31 cellular contexts compared by ENCODE assay signal in genomic region chr2:74562126-74562775, GRCh38. TPM values are rescaled to one million over a fixed set of nuclear protein-coding genes. Genes with fewer than 3 reads are reported as not detected.
DNase-seq lines count a peak whose midpoint lies in the region; ATAC-seq, FAIRE-seq and TF ChIP-seq lines count a peak whose summit lies in the region.
"Had no signal": no experiment of that assay in that cellular context is flagged by ENCODE, and none has a peak within 500 bp of the region (broad histone marks: within the 10 kb centered on the region; RNA-seq: fewer than 3 reads in every experiment).

No MANE protein-coding gene starts in this region.

- no peak for DNase-seq in T-helper 1 cell
- no peak for DNase-seq in HTR-8/SVneo (ENCODE audit: insufficient read length, low spot score)
- no peak for DNase-seq in chondrocyte (ENCODE audit: low spot score)
- DNase-seq in NCI-H1105 (lab: John Stamatoyannopoulos, UW): no peak
- DNase-seq in CD4-positive, alpha-beta memory T cell: no peak
- DNase-seq: 8988T; activated CD4-positive, alpha-beta T cell treated with anti-CD3 and anti-CD28 coated beads, Interleukin-2, amount 10 ng/mL, durations not matched to agents 24 days and 14 days; activated T-cell treated with anti-CD3 and anti-CD28 coated beads, Interleukin-2, amount 50 U/mL, for 4 hours; CD4-positive, alpha-beta T cell; cortex of kidney; effector memory CD8-positive, alpha-beta T cell; head of caudate nucleus; NCI-H1694; NCI-H524; OCI-M1; small intestine; stimulated activated naive CD4-positive, alpha-beta T cell treated with Interleukin-2 at 50 U/mL for 16 hours; testis; uterus; WERI-Rb-1 had no signal

- no peaks in the 10 kb centered on the region for H3K27me3 ChIP-seq in neutrophil
- H3K27me3 ChIP-seq in CD4-positive, alpha-beta memory T cell (ENCODE audit: insufficient read depth, low read length): no peaks in the 10 kb centered on the region
- H3K27me3 ChIP-seq: right atrium auricular region, testis, uterus had no signal

- no peaks in the 10 kb centered on the region for H3K9me3 ChIP-seq in neutrophil
- no peaks in the 10 kb centered on the region for H3K9me3 ChIP-seq in CD4-positive, alpha-beta memory T cell (ENCODE audit: control insufficient read depth in 1 of 2, low read length in 2 of 2)
- H3K9me3 ChIP-seq: right atrium auricular region, testis, uterus had no signal

- CTCF ChIA-PET in CD4-positive, alpha-beta memory T cell (lab: Charles Lee; ENCODE audit: partially characterized antibody): no interaction called here

- TF ChIP-seq CTCF in chondrocyte (IDR thresholded peaks at IDR 0.05) (no peak), neutrophil (IDR thresholded peaks at IDR 0.05) (no peak)

- no peak for ATAC-seq in GM19328 (IDR thresholded peaks at IDR 0.05; ENCODE audit: unreplicated experiment)
- ATAC-seq: activated T-cell treated with anti-CD3 and anti-CD28 coated beads, Interleukin-2, amount 50 U/mL, for 4 hours; effector memory CD8-positive, alpha-beta T cell; esophagus mucosa; left lobe of liver had no signal

- H3K4me3 Mint-ChIP-seq in T-helper 1 cell treated with Interleukin-12 subunit alpha and Interleukin-12 subunit beta and Interleukin-4 antibody, amounts not matched to agents 30 μg/mL and 1 μg/mL, for 36 hours: no peak overlapping the region
- H3K4me3 Mint-ChIP-seq in chondrocyte (ENCODE audit: unreplicated experiment): no peak overlapping the region
- no peak overlapping the region for H3K4me3 Mint-ChIP-seq in CD4-positive, alpha-beta memory T cell
- H3K4me3 Mint-ChIP-seq: activated CD4-positive, alpha-beta T cell treated with anti-CD3 and anti-CD28 coated beads, Interleukin-2, amount 10 ng/mL, durations not matched to agents 24 days and 14 days; activated T-cell treated with anti-CD3 and anti-CD28 coated beads, Interleukin-2, amount 50 U/mL, for 4 hours; CD4-positive, alpha-beta T cell; effector memory CD8-positive, alpha-beta T cell had no signal

- intact Hi-C loops in CD4-positive, alpha-beta memory T cell (cut with micrococcal nuclease): no loop called here

- no peaks in the 10 kb centered on the region for H3K27me3 Mint-ChIP-seq in T-helper 1 cell treated with Interleukin-12 subunit alpha and Interleukin-12 subunit beta and Interleukin-4 antibody, amounts not matched to agents 30 μg/mL and 1 μg/mL, for 36 hours (ENCODE audit: low read depth)
- H3K27me3 Mint-ChIP-seq in chondrocyte (ENCODE audit: low read depth): no peaks in the 10 kb centered on the region
- peaks cover 8 to 24% of the 10 kb centered on the region in 2 donors for H3K27me3 Mint-ChIP-seq in CD4-positive, alpha-beta memory T cell
- H3K27me3 Mint-ChIP-seq: activated CD4-positive, alpha-beta T cell treated with anti-CD3 and anti-CD28 coated beads, Interleukin-2, amount 10 ng/mL, durations not matched to agents 24 days and 14 days had no signal

- H3K27ac ChIP-seq in neutrophil: peak overlapping the region; percentile 18
- no peak overlapping the region for H3K27ac ChIP-seq in CD4-positive, alpha-beta memory T cell (ENCODE audit: low read depth, low read length)
- H3K27ac ChIP-seq: cardiac muscle cell, right atrium auricular region, testis, uterus, WERI-Rb-1 had no signal

- peaks cover 33% of the 10 kb centered on the region for H3K4me1 Mint-ChIP-seq in T-helper 1 cell treated with Interleukin-12 subunit alpha and Interleukin-12 subunit beta and Interleukin-4 antibody, amounts not matched to agents 30 μg/mL and 1 μg/mL, for 36 hours (ENCODE audit: low read depth)
- H3K4me1 Mint-ChIP-seq in chondrocyte (ENCODE audit: low read depth): peaks cover 54% of the 10 kb centered on the region
- H3K4me1 Mint-ChIP-seq in CD4-positive, alpha-beta memory T cell: peaks cover 0 to 6% (median 2%) of the 10 kb centered on the region in 4 donors

- peak; percentile 52 for FAIRE-seq in HTR-8/SVneo (lab: Jason Lieb, UNC)
- FAIRE-seq: astrocyte, islet of Langerhans, small intestine had no signal

- no peaks in the 10 kb centered on the region for H3K9me3 Mint-ChIP-seq in T-helper 1 cell treated with Interleukin-12 subunit alpha and Interleukin-12 subunit beta and Interleukin-4 antibody, amounts not matched to agents 30 μg/mL and 1 μg/mL, for 36 hours
- H3K9me3 Mint-ChIP-seq in chondrocyte (ENCODE audit: low read depth): no peaks in the 10 kb centered on the region
- no peaks in the 10 kb centered on the region for H3K9me3 Mint-ChIP-seq in CD4-positive, alpha-beta memory T cell
- H3K9me3 Mint-ChIP-seq: activated CD4-positive, alpha-beta T cell treated with anti-CD3 and anti-CD28 coated beads, Interleukin-2, amount 10 ng/mL, durations not matched to agents 24 days and 14 days; activated T-cell treated with anti-CD3 and anti-CD28 coated beads, Interleukin-2, amount 50 U/mL, for 4 hours; CD4-positive, alpha-beta T cell; effector memory CD8-positive, alpha-beta T cell had no signal

- peaks cover 46% of the 10 kb centered on the region in 2 experiments for H3K4me1 ChIP-seq in neutrophil (ENCODE audit: control insufficient read depth in 1 of 2, insufficient read depth in 1 of 2, low read depth in 1 of 2, low read length in 1 of 2)
- H3K4me1 ChIP-seq in CD4-positive, alpha-beta memory T cell (ENCODE audit: insufficient read depth, low read length): no peaks in the 10 kb centered on the region
- H3K4me1 ChIP-seq: right atrium auricular region, uterus had no signal

- H3K4me3 ChIP-seq in neutrophil (ENCODE audit: low read depth in 1 of 2, low read length in 1 of 2): no peak overlapping the region
- H3K4me3 ChIP-seq in CD4-positive, alpha-beta memory T cell (ENCODE audit: low read length in 2 of 2): no peak overlapping the region
- H3K4me3 ChIP-seq: cardiac muscle cell, right atrium auricular region, testis, uterus had no signal

- H3K27ac Mint-ChIP-seq in T-helper 1 cell treated with Interleukin-12 subunit alpha and Interleukin-12 subunit beta and Interleukin-4 antibody, amounts not matched to agents 30 μg/mL and 1 μg/mL, for 36 hours: peak overlapping the region; percentile 56
- peak overlapping the region; percentile 52 for H3K27ac Mint-ChIP-seq in chondrocyte (ENCODE audit: unreplicated experiment)
- no peak overlapping the region for H3K27ac Mint-ChIP-seq in CD4-positive, alpha-beta memory T cell
- H3K27ac Mint-ChIP-seq: CD4-positive, alpha-beta T cell; effector memory CD8-positive, alpha-beta T cell had no signal

- POLR2A ChIA-PET in CD4-positive, alpha-beta memory T cell (lab: Charles Lee; ENCODE audit: partially characterized antibody): no interaction called here

- H3K36me3 ChIP-seq in neutrophil: peaks cover 8% of the 10 kb centered on the region
- H3K36me3 ChIP-seq in CD4-positive, alpha-beta memory T cell (ENCODE audit: insufficient read depth, low read length): no peaks in the 10 kb centered on the region
- H3K36me3 ChIP-seq: cardiac muscle cell, right atrium auricular region, uterus, WERI-Rb-1 had no signal

- H3K36me3 Mint-ChIP-seq in T-helper 1 cell treated with Interleukin-12 subunit alpha and Interleukin-12 subunit beta and Interleukin-4 antibody, amounts not matched to agents 30 μg/mL and 1 μg/mL, for 36 hours (ENCODE audit: low read depth): peaks cover 6% of the 10 kb centered on the region
- no peaks in the 10 kb centered on the region for H3K36me3 Mint-ChIP-seq in chondrocyte (ENCODE audit: low read depth)
- H3K36me3 Mint-ChIP-seq in CD4-positive, alpha-beta memory T cell: no peaks in the 10 kb centered on the region

RNA-seq across cellular contexts. Expression of gene DOK1, which starts 7.7 kb away (rescaled TPM):
- 33.6 to 46.0 TPM (median 44.4 TPM) in 3 replicates for total RNA-seq in chondrocyte
- total RNA-seq in CD4-positive, alpha-beta memory T cell: 10 to 100 TPM; 34.8 to 35.7 TPM
- 10 to 100 TPM; 14.2 to 26.8 TPM for polyA plus RNA-seq in CD4-positive, alpha-beta memory T cell

RNA-seq across cellular contexts. Expression of gene LOXL3, which starts 8.5 kb away (rescaled TPM):
- total RNA-seq in chondrocyte: 107 to 112 TPM (median 109 TPM) in 3 replicates
- total RNA-seq in CD4-positive, alpha-beta memory T cell: under 1 TPM; 0.25 to 0.32 TPM
- not detected for polyA plus RNA-seq in CD4-positive, alpha-beta memory T cell

RNA-seq across cellular contexts. Expression of gene HTRA2, which starts 32.5 kb away (rescaled TPM):
- 23.8 to 31.2 TPM (median 24.2 TPM) in 3 replicates for total RNA-seq in chondrocyte
- total RNA-seq in CD4-positive, alpha-beta memory T cell: 10 to 100 TPM; 39.8 to 41.1 TPM
- 10 to 100 TPM; 22.0 to 25.7 TPM for polyA plus RNA-seq in CD4-positive, alpha-beta memory T cell

RNA-seq across cellular contexts. Expression of gene AUP1, which starts 32.7 kb away (rescaled TPM):
- total RNA-seq in chondrocyte: 76.8 to 94.3 TPM (median 79.8 TPM) in 3 replicates
- 100 to 1,000 TPM; 153 to 158 TPM for total RNA-seq in CD4-positive, alpha-beta memory T cell
- polyA plus RNA-seq in CD4-positive, alpha-beta memory T cell: 100 to 1,000 TPM in 1 of 2 donors, 10 to 100 TPM in 1; 91.3 to 123 TPM

RNA-seq across cellular contexts. Expression of gene DQX1, which starts 36.2 kb away (rescaled TPM):
- 0.34 TPM in 1 of 3 replicates, not detected in the others for total RNA-seq in chondrocyte
- total RNA-seq in CD4-positive, alpha-beta memory T cell: under 1 TPM; 0.35 to 0.44 TPM
- polyA plus RNA-seq in CD4-positive, alpha-beta memory T cell: not detected
- total RNA-seq: fibroblast of villous mesenchyme, H4, right atrium auricular region, uterus had no signal

Comparison
In these comparisons a context has a peak if more than half of its experiments do, and no peak if none do; other contexts are left out.
1. H3K27ac Mint-ChIP-seq: peak in T-helper 1 cell treated with Interleukin-12 subunit alpha and Interleukin-12 subunit beta and Interleukin-4 antibody, amounts not matched to agents 30 μg/mL and 1 μg/mL, for 36 hours (single experiment) and chondrocyte (single experiment); none in CD4-positive, alpha-beta memory T cell (0 of 7).
2. RNA of gene LOXL3, which starts 8.5 kb away (total RNA-seq): 107 to 112 TPM in chondrocyte; 0.25 to 0.32 TPM in CD4-positive, alpha-beta memory T cell; every median in the first group is over 10 times any median in the second.